Comparison of ENCODE assay signal across 8 cellular contexts in the genomic region with DNA sequence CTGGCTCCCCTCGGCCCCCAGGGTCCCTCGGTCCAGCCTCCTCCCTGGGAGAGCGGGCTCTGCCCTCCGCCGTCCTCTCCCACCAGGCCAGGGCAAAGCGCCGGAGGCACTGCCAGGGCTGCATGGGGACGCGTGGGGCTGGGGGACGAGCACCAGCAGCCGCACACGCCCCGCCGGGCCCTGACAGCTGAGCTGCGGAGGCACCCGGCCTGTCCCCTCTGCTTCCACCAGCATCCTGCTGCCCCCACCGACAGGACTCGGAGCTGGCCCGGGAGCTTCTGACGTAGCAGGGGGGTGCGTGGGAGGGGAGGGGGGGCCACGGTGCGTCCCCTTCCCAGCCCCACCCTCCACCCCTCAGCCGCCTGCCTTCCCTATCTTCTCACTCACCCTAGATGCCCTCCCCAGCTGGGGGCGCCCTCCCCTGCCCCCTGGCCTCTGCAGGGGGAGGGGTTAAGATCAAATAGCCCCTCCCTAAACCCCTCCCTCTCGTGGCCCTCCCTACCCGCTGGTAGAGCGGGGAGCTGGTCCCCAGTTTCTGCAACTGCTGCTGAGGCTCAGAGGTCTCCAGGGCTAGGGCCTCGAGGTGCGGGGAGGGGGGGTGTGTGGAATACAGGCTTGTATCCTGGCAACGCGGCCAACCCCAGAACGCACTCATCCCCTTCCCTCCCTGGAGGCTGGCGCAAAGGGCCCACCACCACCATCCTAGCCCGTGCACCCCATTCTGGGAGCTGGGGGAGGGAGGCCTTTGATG. TPM values are rescaled to one million over a fixed set of nuclear protein-coding genes. Genes with fewer than 3 reads are reported as not detected.
DNase-seq lines count a peak whose midpoint lies in the region; ATAC-seq and TF ChIP-seq lines count a peak whose summit lies in the region.

No MANE protein-coding gene starts in this region.

- H3K36me3 Mint-ChIP-seq in chondrocyte (ENCODE audit: low read depth), result no peaks in the 10 kb centered on the region

- H3K9me3 ChIP-seq in GM23248 (ENCODE audit: low read depth) (no peaks in the 10 kb centered on the region), OCI-LY3 (ENCODE audit: insufficient read depth, low read length) (no peaks in the 10 kb centered on the region)

- peaks cover 12% of the 10 kb centered on the region for H3K4me1 Mint-ChIP-seq in chondrocyte (ENCODE audit: low read depth)

- no peaks in the 10 kb centered on the region for H3K79me2 ChIP-seq in GM23248 (ENCODE audit: insufficient read depth)
- H3K79me2 ChIP-seq in OCI-LY3 (ENCODE audit: low read length), result no peaks in the 10 kb centered on the region

- TF ChIP-seq CTCF in OCI-LY3 (IDR thresholded peaks at IDR 0.05; ENCODE audit: low read depth, low read length) (peak; percentile 41), chondrocyte (IDR thresholded peaks at IDR 0.05) (peak; percentile 35), retinal pigment epithelial cell (conservative IDR thresholded peaks at IDR 0.05; ENCODE audit: low read depth, low read length) (peak; percentile 13)

- H3K4me2 ChIP-seq in GM23248 (ENCODE audit: unreplicated experiment) (no peak overlapping the region), OCI-LY3 (ENCODE audit: low read length) (peak overlapping the region; percentile 96)

- no peaks in the 10 kb centered on the region for H3F3A ChIP-seq in GM23248 (ENCODE audit: insufficient read depth)

- H3K27ac ChIP-seq in GM23248, result no peak overlapping the region
- no peak overlapping the region for H3K27ac ChIP-seq in OCI-LY3 (ENCODE audit: low read length)

- no peaks in the 10 kb centered on the region for H3K36me3 ChIP-seq in GM23248 (ENCODE audit: low read depth)
- H3K36me3 ChIP-seq in OCI-LY3 (replicated peaks; ENCODE audit: low read depth, low read length), result no peaks in the 10 kb centered on the region

- no peaks in the 10 kb centered on the region for H3K9me3 Mint-ChIP-seq in chondrocyte (ENCODE audit: low read depth)

- no peak overlapping the region for H3K4me3 ChIP-seq in GM23248
- peak overlapping the region; percentile 89 for H3K4me3 ChIP-seq in OCI-LY3 (ENCODE audit: low read length)
- no peak overlapping the region for H3K4me3 ChIP-seq in retinal pigment epithelial cell (ENCODE audit: low read length)

- DNase-seq in GM23248 (peak; percentile 34), chondrocyte (ENCODE audit: low spot score) (no peak), retinal pigment epithelial cell (ENCODE audit: low read depth) (no peak), NOMO-1 treated with DMSO at 0.1 percent for 48 hours (lab: John Stamatoyannopoulos, UW; ENCODE audit: unreplicated experiment) (no peak), DMS153 (lab: John Stamatoyannopoulos, UW) (no peak), D341Med (ENCODE audit: low spot score) (no peak)

- peak overlapping the region; percentile 47 for H3K4me3 Mint-ChIP-seq in chondrocyte (ENCODE audit: unreplicated experiment)

- H3K9me2 ChIP-seq in GM23248 (ENCODE audit: insufficient read depth), result no peaks in the 10 kb centered on the region

- H4K20me1 ChIP-seq in GM23248 (ENCODE audit: insufficient read depth), result no peaks in the 10 kb centered on the region
- no peaks in the 10 kb centered on the region for H4K20me1 ChIP-seq in OCI-LY3 (ENCODE audit: insufficient read depth, low read length)

- ATAC-seq in HG03045 (IDR thresholded peaks at IDR 0.05; ENCODE audit: unreplicated experiment), result no peak

- in situ Hi-C loops in GM23248 (cut with MboI), result no loop called here

- H3K27me3 ChIP-seq in GM23248 (replicated peaks; ENCODE audit: insufficient read depth) (peaks cover 31% of the 10 kb centered on the region), OCI-LY3 (ENCODE audit: low read depth, low read length) (peaks cover 72% of the 10 kb centered on the region)

- no peaks in the 10 kb centered on the region for H3K4me1 ChIP-seq in GM23248 (ENCODE audit: insufficient read depth)
- H3K4me1 ChIP-seq in OCI-LY3 (ENCODE audit: low read length), result peaks cover 21% of the 10 kb centered on the region

- H3K9ac ChIP-seq in GM23248, result no peak overlapping the region
- peak overlapping the region; percentile 65; the same call in 1 of the 2 replicates for H3K9ac ChIP-seq in OCI-LY3 (ENCODE audit: low read length)

- WGBS in GM23248 (ENCODE audit: low coverage in 1 of 2, low lambda C conversion rate in 2 of 2, missing lambda C conversion rate in 2 of 2), 2 experiments, result 14 to 16% methylated on average over 18 to 35 of the region's 35 CpGs

- H3K27me3 Mint-ChIP-seq in chondrocyte (ENCODE audit: low read depth), result peaks cover 38% of the 10 kb centered on the region

- H3K27ac Mint-ChIP-seq in chondrocyte (ENCODE audit: unreplicated experiment), result no peak overlapping the region

- H2AFZ ChIP-seq in GM23248 (no peak overlapping the region), OCI-LY3 (ENCODE audit: low read depth, low read length) (no peak overlapping the region)

RNA-seq across cellular contexts. Expression of a gene that starts 1.1 kb away (rescaled TPM):
- total RNA-seq in GM23248 (2014; rRNA removed; shearing (Covaris generic)), result not detected in 2 replicates
- not detected in 2 replicates for polyA plus RNA-seq in GM23248 (2016; fragmentation: Nextera tagmentation; extraction: Ambion mirVana)
- total RNA-seq in chondrocyte, result 0.30 to 0.51 TPM in 2 of 3 replicates, not detected in the other
